ENCODE assay signal across 8 cellular contexts in genomic region chr7:27200761-27201230, GRCh38. TPM values are rescaled to one million over a fixed set of nuclear protein-coding genes. Genes with fewer than 3 reads are reported as not detected.
DNase-seq lines count a peak whose midpoint lies in the region; ATAC-seq lines count a peak whose summit lies in the region.

No MANE protein-coding gene starts in this region.

- H3K4me1 ChIP-seq in BLaER1 treated with 17β-estradiol and CSF1 and Interleukin-3, amounts not matched to agents 10 nM and 100 nM, result peaks cover 22 to 41% (median 29%) of the 10 kb centered on the region in 10 experiments; a peak in 19 of 20 replicates
- peaks cover 15 to 18% of the 10 kb centered on the region in 2 donors for H3K4me1 ChIP-seq in naive thymus-derived CD4-positive, alpha-beta T cell (ENCODE audit: control insufficient read depth in 2 of 2, insufficient read depth in 2 of 2, low read length in 2 of 2)

- H3K27ac Mint-ChIP-seq in IgD-negative memory B cell, result peak overlapping the region; percentile 86 to 95 (median 90)
- peak overlapping the region; percentile 13 for H3K27ac Mint-ChIP-seq in activated naive CD8-positive, alpha-beta T cell treated with anti-CD3 and anti-CD28 coated beads, Interleukin-2, amount 50 U/mL, for 24 hours
- peak overlapping the region in 4 of 9 donors; percentile 18 to 86 (median 68) for H3K27ac Mint-ChIP-seq in naive thymus-derived CD4-positive, alpha-beta T cell

- no peak for ATAC-seq in activated naive CD8-positive, alpha-beta T cell treated with anti-CD3 and anti-CD28 coated beads, Interleukin-2, amount 50 U/mL, for 24 hours
- no peak for ATAC-seq in naive thymus-derived CD4-positive, alpha-beta T cell
- ATAC-seq in HG02623 (IDR thresholded peaks at IDR 0.05; ENCODE audit: unreplicated experiment) (no peak), HG02610 (IDR thresholded peaks at IDR 0.05; ENCODE audit: unreplicated experiment) (no peak), GM19395 (IDR thresholded peaks at IDR 0.05; ENCODE audit: unreplicated experiment) (no peak)

- peak overlapping the region; percentile 62 to 99 (median 96) for H3K4me2 ChIP-seq in BLaER1 treated with 17β-estradiol and CSF1 and Interleukin-3, amounts not matched to agents 10 nM and 100 nM

- H3K27me3 Mint-ChIP-seq in IgD-negative memory B cell, result peaks cover 81% of the 10 kb centered on the region
- H3K27me3 Mint-ChIP-seq in activated naive CD8-positive, alpha-beta T cell treated with anti-CD3 and anti-CD28 coated beads, Interleukin-2, amount 50 U/mL, for 24 hours, result peaks cover 81% of the 10 kb centered on the region
- peaks cover 81 to 87% (median 84%) of the 10 kb centered on the region in 5 donors for H3K27me3 Mint-ChIP-seq in naive thymus-derived CD4-positive, alpha-beta T cell

- no peaks in the 10 kb centered on the region for H3K36me3 Mint-ChIP-seq in IgD-negative memory B cell
- H3K36me3 Mint-ChIP-seq in activated naive CD8-positive, alpha-beta T cell treated with anti-CD3 and anti-CD28 coated beads, Interleukin-2, amount 50 U/mL, for 24 hours (ENCODE audit: low read depth), result no peaks in the 10 kb centered on the region
- peaks cover 0 to 5% (median 0%) of the 10 kb centered on the region in 5 donors for H3K36me3 Mint-ChIP-seq in naive thymus-derived CD4-positive, alpha-beta T cell

- intact Hi-C loops in naive thymus-derived CD4-positive, alpha-beta T cell (cut with micrococcal nuclease), result loop anchor here (2.0 to 5.0 kb wide), 2 partner anchors 16 to 42 kb away; partner anchors contain the start of genes EVX1 (in 1 of the 2) and HOXA11 (in 1 of the 2)

- peaks cover 12 to 37% (median 20%) of the 10 kb centered on the region in 3 donors for H3K4me1 Mint-ChIP-seq in IgD-negative memory B cell
- peaks cover 40% of the 10 kb centered on the region for H3K4me1 Mint-ChIP-seq in activated naive CD8-positive, alpha-beta T cell treated with anti-CD3 and anti-CD28 coated beads, Interleukin-2, amount 50 U/mL, for 24 hours
- H3K4me1 Mint-ChIP-seq in naive thymus-derived CD4-positive, alpha-beta T cell, result peaks cover 9 to 58% (median 50%) of the 10 kb centered on the region in 7 donors

- POLR2A ChIA-PET in naive thymus-derived CD4-positive, alpha-beta T cell (lab: Charles Lee), result no interaction called here

- DNase-seq in activated naive CD8-positive, alpha-beta T cell treated with anti-CD3 and anti-CD28 coated beads, Interleukin-2, amount 50 U/mL, for 24 hours, result no peak
- no peak for DNase-seq in naive thymus-derived CD4-positive, alpha-beta T cell
- no peak for DNase-seq in dermis blood vessel endothelial cell

- no peaks in the 10 kb centered on the region for H3K36me3 ChIP-seq in BLaER1 treated with 17β-estradiol and CSF1 and Interleukin-3, amounts not matched to agents 10 nM and 100 nM
- H3K36me3 ChIP-seq in naive thymus-derived CD4-positive, alpha-beta T cell (ENCODE audit: control insufficient read depth in 2 of 3, insufficient read depth in 3 of 3, low read length in 3 of 3), result no peaks in the 10 kb centered on the region

- H3K9me3 Mint-ChIP-seq in IgD-negative memory B cell, result peaks cover 0 to 5% (median under 1%) of the 10 kb centered on the region in 3 donors
- H3K9me3 Mint-ChIP-seq in activated naive CD8-positive, alpha-beta T cell treated with anti-CD3 and anti-CD28 coated beads, Interleukin-2, amount 50 U/mL, for 24 hours, result no peaks in the 10 kb centered on the region
- H3K9me3 Mint-ChIP-seq in naive thymus-derived CD4-positive, alpha-beta T cell, result peaks cover 0 to 12% (median 0%) of the 10 kb centered on the region in 11 donors

- no peak overlapping the region for H3K27ac ChIP-seq in BLaER1 treated with 17β-estradiol and CSF1 and Interleukin-3, amounts not matched to agents 10 nM and 100 nM
- no peak overlapping the region for H3K27ac ChIP-seq in naive thymus-derived CD4-positive, alpha-beta T cell (ENCODE audit: low read depth, low read length)

- H3K9me3 ChIP-seq in BLaER1 treated with 17β-estradiol and CSF1 and Interleukin-3, amounts not matched to agents 10 nM and 100 nM (replicated peaks in 1 of 11), result peaks cover 0 to 12% (median 9%) of the 10 kb centered on the region in 11 experiments; a peak in 11 of 22 replicates
- no peaks in the 10 kb centered on the region for H3K9me3 ChIP-seq in naive thymus-derived CD4-positive, alpha-beta T cell (ENCODE audit: control insufficient read depth in 2 of 3, low read length in 3 of 3)

- CTCF ChIA-PET in naive thymus-derived CD4-positive, alpha-beta T cell (lab: Charles Lee), result no interaction called here

- H3K4me3 Mint-ChIP-seq in IgD-negative memory B cell, result peak overlapping the region; percentile 67 to 85 (median 79)
- peak overlapping the region; percentile 40 for H3K4me3 Mint-ChIP-seq in activated naive CD8-positive, alpha-beta T cell treated with anti-CD3 and anti-CD28 coated beads, Interleukin-2, amount 50 U/mL, for 24 hours
- H3K4me3 Mint-ChIP-seq in naive thymus-derived CD4-positive, alpha-beta T cell, result peak overlapping the region; percentile 41 to 85 (median 76)

- peaks cover 0 to 93% (median 71%) of the 10 kb centered on the region in 11 experiments; a peak in 19 of 22 replicates for H4K20me1 ChIP-seq in BLaER1 treated with 17β-estradiol and CSF1 and Interleukin-3, amounts not matched to agents 10 nM and 100 nM

- H3K27me3 ChIP-seq in BLaER1 treated with 17β-estradiol and CSF1 and Interleukin-3, amounts not matched to agents 10 nM and 100 nM, result peaks cover 100% of the 10 kb centered on the region in 11 experiments
- H3K27me3 ChIP-seq in naive thymus-derived CD4-positive, alpha-beta T cell (ENCODE audit: control insufficient read depth in 2 of 2, insufficient read depth in 2 of 2, low read length in 2 of 2), result peaks cover 25 to 60% of the 10 kb centered on the region in 2 donors

- 0 out of 22 replicates have a peak overlapping the region, but pooled peaks of 2 of the 11 experiments have one; percentile 48 to 55 for H3K9ac ChIP-seq in BLaER1 treated with 17β-estradiol and CSF1 and Interleukin-3, amounts not matched to agents 10 nM and 100 nM

- peak overlapping the region; percentile 45 to 74 (median 65); a peak in 19 of 20 replicates for H3K4me3 ChIP-seq in BLaER1 treated with 17β-estradiol and CSF1 and Interleukin-3, amounts not matched to agents 10 nM and 100 nM
- H3K4me3 ChIP-seq in naive thymus-derived CD4-positive, alpha-beta T cell (ENCODE audit: low read length), result peak overlapping the region; percentile 11

RNA-seq across cellular contexts. Expression of gene HOXA13, which starts 0.9 kb away (rescaled TPM):
- not detected for polyA plus RNA-seq in IgD-negative memory B cell
- total RNA-seq in naive thymus-derived CD4-positive, alpha-beta T cell, result not detected
- polyA plus RNA-seq in naive thymus-derived CD4-positive, alpha-beta T cell, result not detected
- total RNA-seq in dermis blood vessel endothelial cell, result under 0.01 TPM in 1 of 2 replicates, not detected in the other

RNA-seq across cellular contexts. Expression of gene HOXA11, which starts 15.8 kb away (rescaled TPM):
- not detected for polyA plus RNA-seq in IgD-negative memory B cell
- not detected for total RNA-seq in naive thymus-derived CD4-positive, alpha-beta T cell
- not detected for polyA plus RNA-seq in naive thymus-derived CD4-positive, alpha-beta T cell
- total RNA-seq in dermis blood vessel endothelial cell, result under 0.01 and 0.70 TPM in 2 replicates

RNA-seq across cellular contexts. Expression of gene HOXA10, which starts 26.7 kb away (rescaled TPM):
- 0.70 TPM for polyA plus RNA-seq in IgD-negative memory B cell
- under 1 TPM in 1 of 5 experiments, not detected in 4; 0.66 TPM for total RNA-seq in naive thymus-derived CD4-positive, alpha-beta T cell
- polyA plus RNA-seq in naive thymus-derived CD4-positive, alpha-beta T cell, result not detected
- 3.7 and 4.4 TPM in 2 replicates for total RNA-seq in dermis blood vessel endothelial cell

RNA-seq across cellular contexts. Expression of gene HOXA9, which starts 35.5 kb away (rescaled TPM):
- 0.20 TPM for polyA plus RNA-seq in IgD-negative memory B cell
- 1 to 10 TPM in 1 of 5 experiments, under 1 TPM in 1, not detected in 3; 0.70 to 1.7 TPM for total RNA-seq in naive thymus-derived CD4-positive, alpha-beta T cell
- polyA plus RNA-seq in naive thymus-derived CD4-positive, alpha-beta T cell, result not detected
- 9.0 and 11.8 TPM in 2 replicates for total RNA-seq in dermis blood vessel endothelial cell

RNA-seq across cellular contexts. Expression of gene EVX1, which starts 41.8 kb away (rescaled TPM):
- not detected for polyA plus RNA-seq in IgD-negative memory B cell
- total RNA-seq in naive thymus-derived CD4-positive, alpha-beta T cell, result under 1 TPM in 1 of 5 experiments, not detected in 4; 0.11 TPM
- not detected for polyA plus RNA-seq in naive thymus-derived CD4-positive, alpha-beta T cell
- total RNA-seq in dermis blood vessel endothelial cell, result not detected in 2 replicates
